Comparison of ENCODE assay signal across 22 cellular contexts in genomic region chr2:218022131-218022850, GRCh38. TPM values are rescaled to one million over a fixed set of nuclear protein-coding genes. Genes with fewer than 3 reads are reported as not detected.
DNase-seq lines count a peak whose midpoint lies in the region; ATAC-seq and TF ChIP-seq lines count a peak whose summit lies in the region.
"Had no signal": no experiment of that assay in that cellular context is flagged by ENCODE, and none has a peak within 500 bp of the region (broad histone marks: within the 10 kb centered on the region; RNA-seq: fewer than 3 reads in every experiment).

No MANE protein-coding gene starts in this region.

- DNase-seq in activated naive CD8-positive, alpha-beta T cell treated with anti-CD3 and anti-CD28 coated beads, Interleukin-2, amount 10 ng/mL, durations not matched to agents 7 days and 5 days = peak; percentile 17
- DNase-seq in activated naive CD8-positive, alpha-beta T cell treated with anti-CD3 and anti-CD28 coated beads for 36 hours = no peak
- DNase-seq in chondrocyte (ENCODE audit: low spot score) = peak; percentile 54
- no peak for DNase-seq in neural crest cell (ENCODE audit: low read depth, low spot score)
- peak; percentile 19 to 48 for DNase-seq in tibial artery
- no peak for DNase-seq in activated CD4-positive, CD25-positive, alpha-beta regulatory T cell treated with anti-CD3 and anti-CD28 coated beads, Interleukin-2, amount 50 U/mL, for 72 hours
- no peak for DNase-seq in C1 segment of cervical spinal cord (lab: John Stamatoyannopoulos, UW)
- DNase-seq in DMS53 treated with DMSO at 0.1 percent for 48 hours (lab: John Stamatoyannopoulos, UW; ENCODE audit: unreplicated experiment) = no peak
- DNase-seq: activated CD4-positive, alpha-beta T cell treated with anti-CD3 and anti-CD28 coated beads for 36 hours; activated naive CD8-positive, alpha-beta T cell treated with anti-CD3 and anti-CD28 coated beads, Interleukin-2, amount 50 U/mL, for 24 hours; DMS 273 treated with DMSO at 0.1 percent for 48 hours; foreskin fibroblast; kidney glomerular epithelial cell; MM.1S; naive thymus-derived CD4-positive, alpha-beta T cell; NCI-H1436; SW 1271 had no signal

- peaks cover 2 to 65% (median 41%) of the 10 kb centered on the region in 4 donors for H3K4me1 ChIP-seq in tibial artery

- no peak for TF ChIP-seq CTCF in chondrocyte (IDR thresholded peaks at IDR 0.05)
- no peak for TF ChIP-seq CTCF in neural crest cell (conservative IDR thresholded peaks at IDR 0.05)
- no peak for TF ChIP-seq CTCF in tibial artery (IDR thresholded peaks at IDR 0.05)

- intact Hi-C loops in tibial artery (cut with DNase I; ENCODE audit: low total_unique reads) = no loop called here

- no peaks in the 10 kb centered on the region for H3K36me3 ChIP-seq in tibial artery

- no peak overlapping the region for H3K27ac Mint-ChIP-seq in activated naive CD8-positive, alpha-beta T cell treated with anti-CD3 and anti-CD28 coated beads, Interleukin-2, amount 10 ng/mL, durations not matched to agents 7 days and 5 days
- H3K27ac Mint-ChIP-seq in activated naive CD8-positive, alpha-beta T cell treated with anti-CD3 and anti-CD28 coated beads for 36 hours = no peak overlapping the region
- peak overlapping the region; percentile 86 for H3K27ac Mint-ChIP-seq in chondrocyte (ENCODE audit: unreplicated experiment)
- peak overlapping the region; percentile 78 for H3K27ac Mint-ChIP-seq in neural crest cell (ENCODE audit: unreplicated experiment)
- H3K27ac Mint-ChIP-seq: activated CD4-positive, alpha-beta T cell treated with anti-CD3 and anti-CD28 coated beads for 36 hours; activated naive CD8-positive, alpha-beta T cell treated with anti-CD3 and anti-CD28 coated beads, Interleukin-2, amount 50 U/mL, for 24 hours; GM23338; memory B cell; naive thymus-derived CD4-positive, alpha-beta T cell; progenitor cell of endocrine pancreas had no signal

- no peak for ATAC-seq in activated naive CD8-positive, alpha-beta T cell treated with anti-CD3 and anti-CD28 coated beads, Interleukin-2, amount 10 ng/mL, durations not matched to agents 7 days and 5 days (ENCODE audit: low read depth)
- ATAC-seq: activated CD4-positive, alpha-beta T cell treated with anti-CD3 and anti-CD28 coated beads for 36 hours; activated naive CD8-positive, alpha-beta T cell treated with anti-CD3 and anti-CD28 coated beads, Interleukin-2, amount 50 U/mL, for 24 hours; GM23338; K562; naive thymus-derived CD4-positive, alpha-beta T cell had no signal

- H3K27me3 ChIP-seq in tibial artery = no peaks in the 10 kb centered on the region

- H3K4me3 ChIP-seq in tibial artery = no peak overlapping the region
- H3K4me3 ChIP-seq: GM23338, K562 had no signal

- H3K4me3 Mint-ChIP-seq in activated naive CD8-positive, alpha-beta T cell treated with anti-CD3 and anti-CD28 coated beads, Interleukin-2, amount 10 ng/mL, durations not matched to agents 7 days and 5 days = no peak overlapping the region
- no peak overlapping the region for H3K4me3 Mint-ChIP-seq in activated naive CD8-positive, alpha-beta T cell treated with anti-CD3 and anti-CD28 coated beads for 36 hours
- H3K4me3 Mint-ChIP-seq in chondrocyte (ENCODE audit: unreplicated experiment) (no peak overlapping the region), neural crest cell (peak overlapping the region; percentile 4)
- H3K4me3 Mint-ChIP-seq: activated CD4-positive, alpha-beta T cell treated with anti-CD3 and anti-CD28 coated beads for 36 hours; activated naive CD8-positive, alpha-beta T cell treated with anti-CD3 and anti-CD28 coated beads, Interleukin-2, amount 50 U/mL, for 24 hours; GM23338; memory B cell; naive thymus-derived CD4-positive, alpha-beta T cell had no signal

- no peaks in the 10 kb centered on the region for H3K9me3 Mint-ChIP-seq in activated naive CD8-positive, alpha-beta T cell treated with anti-CD3 and anti-CD28 coated beads, Interleukin-2, amount 10 ng/mL, durations not matched to agents 7 days and 5 days
- H3K9me3 Mint-ChIP-seq in activated naive CD8-positive, alpha-beta T cell treated with anti-CD3 and anti-CD28 coated beads for 36 hours = no peaks in the 10 kb centered on the region
- no peaks in the 10 kb centered on the region for H3K9me3 Mint-ChIP-seq in chondrocyte (ENCODE audit: low read depth)
- no peaks in the 10 kb centered on the region for H3K9me3 Mint-ChIP-seq in neural crest cell
- H3K9me3 Mint-ChIP-seq: activated naive CD8-positive, alpha-beta T cell treated with anti-CD3 and anti-CD28 coated beads, Interleukin-2, amount 50 U/mL, for 24 hours; GM23338; memory B cell; naive thymus-derived CD4-positive, alpha-beta T cell had no signal

- H3K9me3 ChIP-seq in tibial artery = no peaks in the 10 kb centered on the region

- POLR2A ChIA-PET in activated naive CD8-positive, alpha-beta T cell treated with anti-CD3 and anti-CD28 coated beads, Interleukin-2, amount 10 ng/mL, durations not matched to agents 7 days and 5 days (lab: Charles Lee) = interaction anchor here (0.5 kb wide), 1 partner anchor 1543 kb away, joined by 5 read pairs; no protein-coding TSS in a partner anchor

- H3K36me3 Mint-ChIP-seq in activated naive CD8-positive, alpha-beta T cell treated with anti-CD3 and anti-CD28 coated beads, Interleukin-2, amount 10 ng/mL, durations not matched to agents 7 days and 5 days = no peaks in the 10 kb centered on the region
- H3K36me3 Mint-ChIP-seq in activated naive CD8-positive, alpha-beta T cell treated with anti-CD3 and anti-CD28 coated beads for 36 hours = no peaks in the 10 kb centered on the region
- no peaks in the 10 kb centered on the region for H3K36me3 Mint-ChIP-seq in chondrocyte (ENCODE audit: low read depth)
- no peaks in the 10 kb centered on the region for H3K36me3 Mint-ChIP-seq in neural crest cell (ENCODE audit: low read depth)
- H3K36me3 Mint-ChIP-seq: memory B cell; naive thymus-derived CD4-positive, alpha-beta T cell had no signal

- H3K27me3 Mint-ChIP-seq in activated naive CD8-positive, alpha-beta T cell treated with anti-CD3 and anti-CD28 coated beads, Interleukin-2, amount 10 ng/mL, durations not matched to agents 7 days and 5 days = no peaks in the 10 kb centered on the region
- no peaks in the 10 kb centered on the region for H3K27me3 Mint-ChIP-seq in activated naive CD8-positive, alpha-beta T cell treated with anti-CD3 and anti-CD28 coated beads for 36 hours
- no peaks in the 10 kb centered on the region for H3K27me3 Mint-ChIP-seq in chondrocyte (ENCODE audit: low read depth)
- no peaks in the 10 kb centered on the region for H3K27me3 Mint-ChIP-seq in neural crest cell (ENCODE audit: low read depth)
- H3K27me3 Mint-ChIP-seq: activated CD4-positive, alpha-beta T cell treated with anti-CD3 and anti-CD28 coated beads for 36 hours; activated naive CD8-positive, alpha-beta T cell treated with anti-CD3 and anti-CD28 coated beads, Interleukin-2, amount 50 U/mL, for 24 hours; naive thymus-derived CD4-positive, alpha-beta T cell had no signal

- no peaks in the 10 kb centered on the region for H3K4me1 Mint-ChIP-seq in activated naive CD8-positive, alpha-beta T cell treated with anti-CD3 and anti-CD28 coated beads, Interleukin-2, amount 10 ng/mL, durations not matched to agents 7 days and 5 days
- H3K4me1 Mint-ChIP-seq in activated naive CD8-positive, alpha-beta T cell treated with anti-CD3 and anti-CD28 coated beads for 36 hours = no peaks in the 10 kb centered on the region
- H3K4me1 Mint-ChIP-seq in chondrocyte (ENCODE audit: low read depth) (peaks cover 51% of the 10 kb centered on the region), neural crest cell (peaks cover 58% of the 10 kb centered on the region)
- H3K4me1 Mint-ChIP-seq: activated CD4-positive, alpha-beta T cell treated with anti-CD3 and anti-CD28 coated beads for 36 hours; activated naive CD8-positive, alpha-beta T cell treated with anti-CD3 and anti-CD28 coated beads, Interleukin-2, amount 50 U/mL, for 24 hours had no signal

- H3K27ac ChIP-seq in tibial artery = peak overlapping the region; percentile 74 to 79

RNA-seq across cellular contexts. Expression of gene TNS1, which starts 19.5 kb away (rescaled TPM):
- 10 to 100 TPM; 15.1 to 21.2 TPM for total RNA-seq in activated naive CD8-positive, alpha-beta T cell treated with anti-CD3 and anti-CD28 coated beads, Interleukin-2, amount 10 ng/mL, durations not matched to agents 7 days and 5 days
- 1 to 10 TPM in 1 of 2 experiments, under 1 TPM in 1; 0.89 to 1.4 TPM for total RNA-seq in activated naive CD8-positive, alpha-beta T cell treated with anti-CD3 and anti-CD28 coated beads for 36 hours
- total RNA-seq in chondrocyte (227 to 272 TPM (median 249 TPM) in 3 replicates), neural crest cell (11.3 and 14.5 TPM in 2 replicates)

RNA-seq across cellular contexts. Expression of gene RUFY4, which starts 46.8 kb away (rescaled TPM):
- total RNA-seq in activated naive CD8-positive, alpha-beta T cell treated with anti-CD3 and anti-CD28 coated beads, Interleukin-2, amount 10 ng/mL, durations not matched to agents 7 days and 5 days = 1 to 10 TPM; 3.0 to 4.9 TPM
- 1 to 10 TPM; 1.6 to 2.0 TPM for total RNA-seq in activated naive CD8-positive, alpha-beta T cell treated with anti-CD3 and anti-CD28 coated beads for 36 hours
- total RNA-seq in chondrocyte (not detected in 3 replicates), neural crest cell (not detected in 2 replicates)
- total RNA-seq: dermis microvascular lymphatic vessel endothelial cell, GM23338, K562, progenitor cell of endocrine pancreas had no signal

Comparison
In these comparisons a context has a peak if more than half of its experiments do, and no peak if none do; other contexts are left out.
1. DNase-seq: peak in activated naive CD8-positive, alpha-beta T cell treated with anti-CD3 and anti-CD28 coated beads, Interleukin-2, amount 10 ng/mL, durations not matched to agents 7 days and 5 days (single experiment), chondrocyte (single experiment) and tibial artery (2 of 2); none in activated naive CD8-positive, alpha-beta T cell treated with anti-CD3 and anti-CD28 coated beads for 36 hours (single experiment), neural crest cell (single experiment), activated CD4-positive, CD25-positive, alpha-beta regulatory T cell treated with anti-CD3 and anti-CD28 coated beads, Interleukin-2, amount 50 U/mL, for 72 hours (single experiment), C1 segment of cervical spinal cord (0 of 14) and DMS53 treated with DMSO at 0.1 percent for 48 hours (single experiment).
2. H3K27ac Mint-ChIP-seq: peak in chondrocyte (single experiment) and neural crest cell (single experiment); none in activated naive CD8-positive, alpha-beta T cell treated with anti-CD3 and anti-CD28 coated beads, Interleukin-2, amount 10 ng/mL, durations not matched to agents 7 days and 5 days (single experiment) and activated naive CD8-positive, alpha-beta T cell treated with anti-CD3 and anti-CD28 coated beads for 36 hours (single experiment).
3. RNA of gene TNS1, which starts 19.5 kb away (total RNA-seq): 227 to 272 TPM in chondrocyte; 15.1 to 21.2 TPM in activated naive CD8-positive, alpha-beta T cell treated with anti-CD3 and anti-CD28 coated beads, Interleukin-2, amount 10 ng/mL, durations not matched to agents 7 days and 5 days, 11.3 to 14.5 TPM in neural crest cell and 0.89 to 1.4 TPM in activated naive CD8-positive, alpha-beta T cell treated with anti-CD3 and anti-CD28 coated beads for 36 hours; every median in the first group is over 10 times any median in the second.